ENCODE assay signal across 1 cellular context in genomic region chr2:66433695-66433944, GRCh38.
TF ChIP-seq lines count a peak whose summit lies in the region.

No MANE protein-coding gene starts in this region.

TF ChIP-seq in K562, 482 proteins besides CTCF, POLR2A, EP300 and RAD21 (continued from another document):
- TF ChIP-seq, protein P1, sequence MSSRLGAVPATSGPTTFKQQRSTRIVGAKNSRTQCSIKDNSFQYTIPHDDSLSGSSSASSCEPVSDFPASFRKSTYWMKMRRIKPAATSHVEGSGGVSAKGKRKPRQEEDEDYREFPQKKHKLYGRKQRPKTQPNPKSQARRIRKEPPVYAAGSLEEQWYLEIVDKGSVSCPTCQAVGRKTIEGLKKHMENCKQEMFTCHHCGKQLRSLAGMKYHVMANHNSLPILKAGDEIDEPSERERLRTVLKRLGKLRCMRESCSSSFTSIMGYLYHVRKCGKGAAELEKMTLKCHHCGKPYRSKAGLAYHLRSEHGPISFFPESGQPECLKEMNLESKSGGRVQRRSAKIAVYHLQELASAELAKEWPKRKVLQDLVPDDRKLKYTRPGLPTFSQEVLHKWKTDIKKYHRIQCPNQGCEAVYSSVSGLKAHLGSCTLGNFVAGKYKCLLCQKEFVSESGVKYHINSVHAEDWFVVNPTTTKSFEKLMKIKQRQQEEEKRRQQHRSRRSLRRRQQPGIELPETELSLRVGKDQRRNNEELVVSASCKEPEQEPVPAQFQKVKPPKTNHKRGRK (tag; IDR thresholded peaks at IDR 0.05) = peak; percentile 16; the same call in 1 of the 2 replicates
- TF ChIP-seq ATF7 (IDR thresholded peaks at IDR 0.05) (0 out of 2 replicates have a peak, but pooled peaks have one; percentile 11), ZNF24 (IDR thresholded peaks at IDR 0.05) (no peak), POLR2G (IDR thresholded peaks at IDR 0.05; ENCODE audit: low read depth, low read length) (0 out of 2 replicates have a peak, but pooled peaks have one; percentile 11), ZNF695 (CRISPR knock-in tag; IDR thresholded peaks at IDR 0.05) (no peak)
